Comparison of ENCODE assay signal across 9 cellular contexts in genomic region chr2:206442516-206442853, GRCh38. TPM values are rescaled to one million over a fixed set of nuclear protein-coding genes. Genes with fewer than 3 reads are reported as not detected.
A peak's percentile ranks its signal among the peaks of the same experiment; 100 is the strongest.
DNase-seq lines count a peak whose midpoint lies in the region; ATAC-seq and TF ChIP-seq lines count a peak whose summit lies in the region.
"Had no signal": no experiment of that assay in that cellular context is flagged by ENCODE, and none has a peak within 500 bp of the region (broad histone marks: within the 10 kb centered on the region; RNA-seq: fewer than 3 reads in every experiment).

No MANE protein-coding gene starts in this region.

- 2% methylated on average over 10 of the region's 10 CpGs for WGBS in thymus

- no peaks in the 10 kb centered on the region for H3K9me3 ChIP-seq in thymus (ENCODE audit: control insufficient read depth)

- H3K27ac ChIP-seq in thymus (ENCODE audit: low read depth): no peak overlapping the region
- H3K27ac ChIP-seq: foreskin keratinocyte had no signal

- no peaks in the 10 kb centered on the region for H3K36me3 ChIP-seq in thymus (ENCODE audit: control insufficient read depth, insufficient read depth)

- peak overlapping the region; percentile 59 for H3K4me3 Mint-ChIP-seq in activated naive CD4-positive, alpha-beta T cell treated with anti-CD3 and anti-CD28 coated beads, Interleukin-2, amount 10 ng/mL, durations not matched to agents 7 days and 5 days
- H3K4me3 Mint-ChIP-seq in activated B cell treated with CpG ODN at 0.5 μM for 24 hours (peak overlapping the region; percentile 80), immature natural killer cell (peak overlapping the region in 4 of 5 donors; percentile 5 to 45 (median 27))

- peaks cover 16% of the 10 kb centered on the region for H3K4me1 Mint-ChIP-seq in activated naive CD4-positive, alpha-beta T cell treated with anti-CD3 and anti-CD28 coated beads, Interleukin-2, amount 10 ng/mL, durations not matched to agents 7 days and 5 days
- H3K4me1 Mint-ChIP-seq in activated B cell treated with CpG ODN at 0.5 μM for 24 hours (peaks cover 16% of the 10 kb centered on the region), immature natural killer cell (peaks cover 2 to 10% of the 10 kb centered on the region in 2 donors)

- no peak overlapping the region for H3K27ac Mint-ChIP-seq in activated naive CD4-positive, alpha-beta T cell treated with anti-CD3 and anti-CD28 coated beads, Interleukin-2, amount 10 ng/mL, durations not matched to agents 7 days and 5 days
- no peak overlapping the region for H3K27ac Mint-ChIP-seq in activated naive CD4-positive, alpha-beta T cell treated with anti-CD3 and anti-CD28 coated beads, Interleukin-2, amount 50 U/mL, for 72 hours
- H3K27ac Mint-ChIP-seq in activated B cell treated with CpG ODN at 0.5 μM for 24 hours (no peak overlapping the region), immature natural killer cell (no peak overlapping the region)

- peaks cover 42% of the 10 kb centered on the region for H3K27me3 ChIP-seq in thymus (ENCODE audit: control insufficient read depth, insufficient read depth)

- ATAC-seq in activated naive CD4-positive, alpha-beta T cell treated with anti-CD3 and anti-CD28 coated beads, Interleukin-2, amount 50 U/mL, for 72 hours: no peak
- ATAC-seq in activated B cell treated with CpG ODN at 0.5 μM for 24 hours (ENCODE audit: low read depth): no peak
- ATAC-seq in activated CD4-positive, CD25-positive, alpha-beta regulatory T cell treated with anti-CD3 and anti-CD28 coated beads, Interleukin-2, amount 50 U/mL, for 24 hours: no peak

- DNase-seq in activated naive CD4-positive, alpha-beta T cell treated with anti-CD3 and anti-CD28 coated beads, Interleukin-2, amount 10 ng/mL, durations not matched to agents 7 days and 5 days: no peak
- no peak for DNase-seq in activated naive CD4-positive, alpha-beta T cell treated with anti-CD3 and anti-CD28 coated beads, Interleukin-2, amount 50 U/mL, for 72 hours (ENCODE audit: low spot score in 2 of 2)
- DNase-seq in activated B cell treated with CpG ODN at 0.5 μM for 24 hours (no peak), immature natural killer cell (no peak), NCI-H1048 (lab: John Stamatoyannopoulos, UW) (no peak), GM13977 (ENCODE audit: low spot score) (no peak)
- DNase-seq: foreskin keratinocyte had no signal

- no peaks in the 10 kb centered on the region for H3K36me3 Mint-ChIP-seq in activated naive CD4-positive, alpha-beta T cell treated with anti-CD3 and anti-CD28 coated beads, Interleukin-2, amount 10 ng/mL, durations not matched to agents 7 days and 5 days
- H3K36me3 Mint-ChIP-seq in activated naive CD4-positive, alpha-beta T cell treated with anti-CD3 and anti-CD28 coated beads, Interleukin-2, amount 50 U/mL, for 72 hours: peaks cover 0 to 5% of the 10 kb centered on the region in 2 donors
- no peaks in the 10 kb centered on the region for H3K36me3 Mint-ChIP-seq in activated B cell treated with CpG ODN at 0.5 μM for 24 hours (ENCODE audit: low read depth)
- peaks cover 0 to 5% (median 0%) of the 10 kb centered on the region in 3 donors for H3K36me3 Mint-ChIP-seq in immature natural killer cell

- in situ Hi-C loops in GM13977 (cut with MboI; ENCODE audit: low pct_unique_long_range_greater_than_20kb, low sequenced_read_pairs, unreplicated experiment): no loop called here

- intact Hi-C loops in activated B cell treated with CpG ODN at 0.5 μM for 24 hours (cut with micrococcal nuclease): loop anchor here (1.0 to 5.0 kb wide), 3 partner anchors 170 to 322 kb away; partner anchors contain the start of genes FASTKD2, MDH1B and ZDBF2

- POLR2A ChIA-PET in activated B cell treated with CpG ODN at 0.5 μM for 24 hours (lab: Charles Lee): no interaction called here

- no peaks in the 10 kb centered on the region for H3K4me1 ChIP-seq in thymus (ENCODE audit: control insufficient read depth, insufficient read depth, low read length)
- H3K4me1 ChIP-seq: foreskin keratinocyte had no signal

- CTCF ChIA-PET in activated naive CD4-positive, alpha-beta T cell treated with anti-CD3 and anti-CD28 coated beads, Interleukin-2, amount 10 ng/mL, durations not matched to agents 7 days and 5 days (lab: Charles Lee): no interaction called here
- CTCF ChIA-PET in activated B cell treated with CpG ODN at 0.5 μM for 24 hours (lab: Charles Lee): no interaction called here

- peaks cover 65% of the 10 kb centered on the region for H3K27me3 Mint-ChIP-seq in activated naive CD4-positive, alpha-beta T cell treated with anti-CD3 and anti-CD28 coated beads, Interleukin-2, amount 10 ng/mL, durations not matched to agents 7 days and 5 days
- H3K27me3 Mint-ChIP-seq in activated B cell treated with CpG ODN at 0.5 μM for 24 hours: peaks cover 51% of the 10 kb centered on the region
- H3K27me3 Mint-ChIP-seq in immature natural killer cell (ENCODE audit: low read depth in 3 of 3): peaks cover 8 to 33% (median 21%) of the 10 kb centered on the region in 3 donors

- peak overlapping the region; percentile 5 for H3K4me3 ChIP-seq in thymus (ENCODE audit: low read length)

- TF ChIP-seq CTCF in activated B cell treated with CpG ODN at 0.5 μM for 24 hours (IDR thresholded peaks at IDR 0.05): no peak
- no peak for TF ChIP-seq CTCF in GM13977 (IDR thresholded peaks at IDR 0.05; ENCODE audit: extremely low read depth, insufficient read depth, missing control alignments)

- H3K9me3 Mint-ChIP-seq in activated naive CD4-positive, alpha-beta T cell treated with anti-CD3 and anti-CD28 coated beads, Interleukin-2, amount 10 ng/mL, durations not matched to agents 7 days and 5 days: no peaks in the 10 kb centered on the region
- H3K9me3 Mint-ChIP-seq in activated naive CD4-positive, alpha-beta T cell treated with anti-CD3 and anti-CD28 coated beads, Interleukin-2, amount 50 U/mL, for 72 hours: no peaks in the 10 kb centered on the region
- H3K9me3 Mint-ChIP-seq in activated B cell treated with CpG ODN at 0.5 μM for 24 hours (no peaks in the 10 kb centered on the region), immature natural killer cell (peaks cover 0 to 5% (median 0%) of the 10 kb centered on the region in 6 donors)

RNA-seq across cellular contexts. Expression of gene ADAM23, which starts 0.8 kb away (rescaled TPM):
- under 1 TPM; 0.06 to 0.07 TPM for total RNA-seq in activated naive CD4-positive, alpha-beta T cell treated with anti-CD3 and anti-CD28 coated beads, Interleukin-2, amount 50 U/mL, for 72 hours
- total RNA-seq in activated B cell treated with CpG ODN at 0.5 μM for 24 hours: 0.86 and 1.5 TPM in 2 replicates
- polyA plus RNA-seq in immature natural killer cell (not detected), thymus (26.9 TPM)

Comparison
In these comparisons a context has a peak if more than half of its experiments do, and no peak if none do; other contexts are left out.
1. H3K4me3 Mint-ChIP-seq: peak in every context shown above with its lines; median percentile 80 in activated B cell treated with CpG ODN at 0.5 μM for 24 hours; 59 in activated naive CD4-positive, alpha-beta T cell treated with anti-CD3 and anti-CD28 coated beads, Interleukin-2, amount 10 ng/mL, durations not matched to agents 7 days and 5 days; 27 in immature natural killer cell.